Comparison of ENCODE assay signal across 15 cellular contexts in the genomic region with DNA sequence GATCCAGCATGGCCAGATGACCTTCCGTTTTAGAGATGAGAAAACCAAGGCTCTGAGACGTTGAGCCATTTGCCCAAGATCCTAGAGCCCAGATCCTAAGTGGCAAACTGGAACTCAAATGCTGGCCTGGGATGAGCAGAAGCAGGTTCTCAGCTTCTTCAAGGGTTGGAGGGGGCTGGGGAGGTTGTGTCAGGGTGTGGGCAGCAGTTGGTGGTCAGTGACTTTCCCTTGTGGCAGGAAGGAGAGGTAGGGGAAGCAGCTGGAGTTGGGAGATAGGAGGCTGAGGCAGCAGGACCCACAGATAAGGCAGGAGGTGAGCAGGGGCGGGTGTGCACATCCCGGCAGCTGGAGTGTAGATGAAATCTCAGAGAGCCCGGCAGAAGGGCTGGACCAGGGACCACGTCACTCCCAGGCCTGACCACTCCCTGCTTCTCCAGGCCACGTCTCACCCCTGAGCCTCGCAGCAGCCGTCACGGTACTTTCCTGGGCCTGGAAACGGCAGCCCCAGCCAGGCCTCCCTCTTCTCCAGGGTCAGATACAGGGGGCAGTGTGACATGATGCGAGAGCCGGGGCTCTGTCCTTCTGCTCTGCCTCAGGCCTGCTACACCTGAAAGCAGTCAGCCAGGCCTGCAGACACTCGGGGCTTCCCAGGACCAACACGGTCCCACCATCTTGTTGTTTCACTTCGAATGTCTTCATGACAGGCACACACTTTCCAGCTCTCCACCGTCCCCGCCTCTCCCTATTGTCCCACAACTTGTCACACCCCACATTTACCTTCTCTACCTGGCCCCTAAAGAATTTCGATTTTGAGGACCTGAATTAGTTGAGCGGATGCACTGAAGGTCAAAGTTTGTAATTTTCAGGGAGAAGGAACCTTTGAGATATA. TPM values are rescaled to one million over a fixed set of nuclear protein-coding genes. Genes with fewer than 3 reads are reported as not detected.
DNase-seq lines count a peak whose midpoint lies in the region; FAIRE-seq and TF ChIP-seq lines count a peak whose summit lies in the region.
"Had no signal": no experiment of that assay in that cellular context is flagged by ENCODE, and none has a peak within 500 bp of the region (broad histone marks: within the 10 kb centered on the region; RNA-seq: fewer than 3 reads in every experiment).

No MANE protein-coding gene starts in this region.

- DNase-seq in GDM1 (lab: John Stamatoyannopoulos, UW), result peak; percentile 82
- DNase-seq in endothelial cell of umbilical vein (ENCODE audit: low read depth, low spot score), result peak; percentile 23
- no peak for DNase-seq in neuronal stem cell (ENCODE audit: low spot score)
- no peak for DNase-seq in NCI-H69 (lab: John Stamatoyannopoulos, UW)
- no peak for DNase-seq in HPDE6-E6E7 (ENCODE audit: extremely low spot score)
- DNase-seq in RWPE1 (ENCODE audit: low spot score), result no peak
- DNase-seq: activated CD4-positive, alpha-beta T cell treated with anti-CD3 and anti-CD28 coated beads, Interleukin-2, amount 50 U/mL, for 4 hours; activated gamma-delta T cell; naive B cell; NCI-H1436 had no signal

- TF ChIP-seq CTCF in endothelial cell of umbilical vein (IDR thresholded peaks at IDR 0.05; ENCODE audit: extremely low read depth in 1 of 2, insufficient read depth in 1 of 2, low read depth in 1 of 2, low read length in 2 of 2), result no peak
- no peak for TF ChIP-seq CTCF in RWPE1 (conservative IDR thresholded peaks at IDR 0.05; ENCODE audit: low read depth)

- no peak overlapping the region for H3K23ac ChIP-seq in neuronal stem cell (ENCODE audit: low read depth, low read length, poor library complexity)

- no peaks in the 10 kb centered on the region for H3K79me2 ChIP-seq in endothelial cell of umbilical vein (ENCODE audit: control insufficient read depth, insufficient read depth, low read length)

- peak overlapping the region; percentile 31 for H2AK5ac ChIP-seq in neuronal stem cell (ENCODE audit: low read depth, low read length)

- H3K14ac ChIP-seq in neuronal stem cell (ENCODE audit: low read length), result no peak overlapping the region

- H3K27me3 ChIP-seq in endothelial cell of umbilical vein (ENCODE audit: control insufficient read depth in 2 of 2, insufficient read depth in 2 of 2, low read length in 2 of 2), result peaks cover 2% of the 10 kb centered on the region in 2 experiments
- H3K27me3 ChIP-seq in neuronal stem cell (ENCODE audit: control insufficient read depth in 3 of 3, insufficient read depth in 3 of 3, low read depth in 1 of 3, low read length in 3 of 3), result peaks cover 0 to 3% (median 0%) of the 10 kb centered on the region in 3 experiments
- H3K27me3 ChIP-seq: cardiac muscle cell had no signal

- intact Hi-C loops in endothelial cell of umbilical vein (cut with micrococcal nuclease), result no loop called here

- H3K4me3 ChIP-seq in endothelial cell of umbilical vein (replicated peaks in 1 of 3; ENCODE audit: insufficient read depth in 1 of 3, low read depth in 1 of 3, low read length in 3 of 3) (no peak overlapping the region), neuronal stem cell (ENCODE audit: low read length in 2 of 2) (no peak overlapping the region)
- H3K4me3 ChIP-seq: cardiac muscle cell had no signal

- H3K4me1 ChIP-seq in endothelial cell of umbilical vein (ENCODE audit: control insufficient read depth, extremely low read depth, insufficient read depth, low read length) (no peaks in the 10 kb centered on the region), neuronal stem cell (ENCODE audit: control insufficient read depth in 2 of 2, insufficient read depth in 1 of 2, low read depth in 1 of 2, low read length in 2 of 2) (peaks cover 5% of the 10 kb centered on the region in 2 donors)

- no peak overlapping the region for H2BK15ac ChIP-seq in neuronal stem cell (ENCODE audit: low read length)

- H4K20me1 ChIP-seq in endothelial cell of umbilical vein (replicated peaks; ENCODE audit: control insufficient read depth, extremely low read depth, insufficient read depth, low read length), result no peaks in the 10 kb centered on the region

- CTCF ChIA-PET in endothelial cell of umbilical vein (lab: Charles Lee) (interaction anchor here (0.6 to 3.2 kb wide), 7 partner anchors 9 to 50 kb away, joined by 3 to 11 read pairs (median 4); no protein-coding TSS in a partner anchor), RWPE1 (lab: Yijun Ruan, JAX) (interaction anchor here (0.7 to 1.0 kb wide), 3 partner anchors 8 to 32 kb away, joined by 3 to 6 read pairs (median 3); no protein-coding TSS in a partner anchor)

- H3K9me3 ChIP-seq in KOPT-K1 (ENCODE audit: insufficient read depth, low read length, poor library complexity, severe bottlenecking) (no peaks in the 10 kb centered on the region), endothelial cell of umbilical vein (replicated peaks; ENCODE audit: control insufficient read depth, insufficient read depth, low read length) (no peaks in the 10 kb centered on the region), neuronal stem cell (replicated peaks in 1 of 2; ENCODE audit: control insufficient read depth in 2 of 2, insufficient read depth in 1 of 2, low read depth in 1 of 2, low read length in 2 of 2) (no peaks in the 10 kb centered on the region)

- H3K27ac ChIP-seq in KOPT-K1 (ENCODE audit: low read depth, low read length, poor library complexity, severe bottlenecking) (peak overlapping the region; percentile 1), endothelial cell of umbilical vein (ENCODE audit: insufficient read depth, low read depth, low read length) (no peak overlapping the region), neuronal stem cell (replicated peaks; ENCODE audit: low read length) (no peak overlapping the region), RWPE1 (no peak overlapping the region)
- H3K27ac ChIP-seq: cardiac muscle cell had no signal

- no peak overlapping the region for H4K8ac ChIP-seq in neuronal stem cell (ENCODE audit: low read depth, low read length)

- H3K4me2 ChIP-seq in endothelial cell of umbilical vein (ENCODE audit: insufficient read depth, low read length), result no peak overlapping the region
- no peak overlapping the region for H3K4me2 ChIP-seq in neuronal stem cell (ENCODE audit: insufficient read depth, low read length, poor library complexity, severe bottlenecking)

- POLR2A ChIA-PET in endothelial cell of umbilical vein (lab: Charles Lee) (no interaction called here), RWPE1 (lab: Yijun Ruan, JAX; ENCODE audit: low non-redundant PET) (no interaction called here)

- no peak overlapping the region for H3K18ac ChIP-seq in neuronal stem cell (ENCODE audit: low read length)

- dilution Hi-C loops in endothelial cell of umbilical vein (cut with MboI; ENCODE audit: extremely low pct_ligation_motif_present, low sequenced_read_pairs), result no loop called here

- BruUV-seq in endothelial cell of umbilical vein (replicated peaks; lab: Mats Ljungman, UMichigan), result no TSS peak

- no peak overlapping the region for H3K4ac ChIP-seq in neuronal stem cell (ENCODE audit: low read length)

- H2AFZ ChIP-seq in endothelial cell of umbilical vein (ENCODE audit: low read depth, low read length), result peak overlapping the region; percentile 10
- H2AFZ ChIP-seq in neuronal stem cell (ENCODE audit: low read length), result peak overlapping the region; percentile 56

- FAIRE-seq in endothelial cell of umbilical vein (lab: Jason Lieb, UNC), result peak; percentile 58

- WGBS in neuronal stem cell (ENCODE audit: extremely low coverage in 2 of 2, insufficient read length in 2 of 2, insufficient replicate concordance in 1 of 2), 2 donors, result no CpG with 5 or more reads among the region's 20 CpGs

- TF ChIP-seq POLR2A in endothelial cell of umbilical vein (IDR thresholded peaks at IDR 0.05; ENCODE audit: low read depth, low read length), result no peak

- no peak overlapping the region for H4K91ac ChIP-seq in neuronal stem cell (ENCODE audit: low read depth, low read length, poor library complexity)

- no peaks in the 10 kb centered on the region for H3K79me1 ChIP-seq in neuronal stem cell (ENCODE audit: low read depth, low read length)

- H3K9me1 ChIP-seq in endothelial cell of umbilical vein (replicated peaks; ENCODE audit: control insufficient read depth, extremely low read depth, insufficient read depth, low read length), result no peaks in the 10 kb centered on the region

- no peaks in the 10 kb centered on the region for H3K36me3 ChIP-seq in KOPT-K1 (ENCODE audit: insufficient read depth, low read length)
- H3K36me3 ChIP-seq in endothelial cell of umbilical vein (ENCODE audit: control insufficient read depth in 2 of 2, extremely low read depth in 1 of 2, insufficient read depth in 2 of 2, low read length in 2 of 2), result no peaks in the 10 kb centered on the region
- H3K36me3 ChIP-seq in neuronal stem cell (replicated peaks in 1 of 2; ENCODE audit: control insufficient read depth in 2 of 2, insufficient read depth in 2 of 2, low read length in 2 of 2), result no peaks in the 10 kb centered on the region
- H3K36me3 ChIP-seq: cardiac muscle cell had no signal

- no peak overlapping the region for H2BK120ac ChIP-seq in neuronal stem cell (ENCODE audit: low read depth, low read length)

- no peak overlapping the region for H2BK5ac ChIP-seq in neuronal stem cell (ENCODE audit: low read length)

- H3K9ac ChIP-seq in endothelial cell of umbilical vein (replicated peaks; ENCODE audit: extremely low read depth, insufficient read depth, low read length), result no peak overlapping the region
- no peak overlapping the region for H3K9ac ChIP-seq in neuronal stem cell (ENCODE audit: low read depth, low read length, poor library complexity)

- H2BK12ac ChIP-seq in neuronal stem cell (ENCODE audit: low read length), result no peak overlapping the region

RNA-seq across cellular contexts. Expression of a gene that starts 11.5 kb away (rescaled TPM):
- 73.0 and 95.2 TPM in 2 replicates for total RNA-seq in endothelial cell of umbilical vein
- 83.4 and 98.9 TPM in 2 replicates for polyA plus RNA-seq in endothelial cell of umbilical vein
- polyA plus RNA-seq in endothelial cell of umbilical vein (2011; cell fraction: cytosol; rRNA removed), result 72.2 and 80.1 TPM in 2 replicates
- 31.8 and 35.0 TPM in 2 replicates for polyA plus RNA-seq in endothelial cell of umbilical vein (2011; cell fraction: nucleus; rRNA removed)
- polyA plus RNA-seq in endothelial cell of umbilical vein (2012), result 72.6 and 111 TPM in 2 replicates
- 112 and 124 TPM in 2 replicates for polyA minus RNA-seq in endothelial cell of umbilical vein
- not detected for polyA minus RNA-seq in endothelial cell of umbilical vein (2011; cell fraction: cytosol; rRNA and poly(A)+ RNA removed)
- polyA minus RNA-seq in endothelial cell of umbilical vein (2011; cell fraction: nucleus; rRNA and poly(A)+ RNA removed), result 12.2 and 16.6 TPM in 2 replicates
- polyA plus RNA-seq in neuronal stem cell (2013, experiment 1 of 2), result 0.15 TPM
- polyA plus RNA-seq in neuronal stem cell (2013, experiment 2 of 2), result 0.10 TPM

RNA-seq across cellular contexts. Expression of a gene that starts 45.7 kb away (rescaled TPM):
- total RNA-seq in endothelial cell of umbilical vein, result 0.29 TPM in 1 of 2 replicates, not detected in the other
- 0.13 and 0.36 TPM in 2 replicates for polyA plus RNA-seq in endothelial cell of umbilical vein
- 0.03 and 0.04 TPM in 2 replicates for polyA plus RNA-seq in endothelial cell of umbilical vein (2011; cell fraction: cytosol; rRNA removed)
- 0.41 and 0.69 TPM in 2 replicates for polyA plus RNA-seq in endothelial cell of umbilical vein (2011; cell fraction: nucleus; rRNA removed)
- 0.16 TPM in 1 of 2 replicates, not detected in the other for polyA plus RNA-seq in endothelial cell of umbilical vein (2012)
- 0.19 and 0.51 TPM in 2 replicates for polyA minus RNA-seq in endothelial cell of umbilical vein
- polyA minus RNA-seq in endothelial cell of umbilical vein (2011; cell fraction: cytosol; rRNA and poly(A)+ RNA removed), result not detected
- not detected in 2 replicates for polyA minus RNA-seq in endothelial cell of umbilical vein (2011; cell fraction: nucleus; rRNA and poly(A)+ RNA removed)
- polyA plus RNA-seq in neuronal stem cell (2013, experiment 1 of 2), result 0.04 TPM
- polyA plus RNA-seq in neuronal stem cell (2013, experiment 2 of 2), result 0.01 TPM
- total RNA-seq: glomerular endothelial cell; subcutaneous adipose tissue; T-helper 2 cell treated with Interferon-gamma antibody and Interleukin-4, amounts not matched to agents 100 ng/mL and 5 ng/mL, for 36 hours had no signal

Comparison
In these comparisons a context has a peak if more than half of its experiments do, and no peak if none do; other contexts are left out.
1. DNase-seq: peak in GDM1 (single experiment) and endothelial cell of umbilical vein (single experiment); none in neuronal stem cell (single experiment), NCI-H69 (single experiment), HPDE6-E6E7 (single experiment) and RWPE1 (single experiment).